22 cellular contexts compared by ENCODE assay signal in genomic region chr13:113618455-113618854, GRCh38. TPM values are rescaled to one million over a fixed set of nuclear protein-coding genes. Genes with fewer than 3 reads are reported as not detected.
DNase-seq lines count a peak whose midpoint lies in the region; ATAC-seq, FAIRE-seq and TF ChIP-seq lines count a peak whose summit lies in the region.
"Had no signal": no experiment of that assay in that cellular context is flagged by ENCODE, and none has a peak within 500 bp of the region (broad histone marks: within the 10 kb centered on the region; RNA-seq: fewer than 3 reads in every experiment).

No MANE protein-coding gene starts in this region.

- H3K27ac Mint-ChIP-seq in H9: peak overlapping the region; percentile 75 to 88 (median 84); a peak in 6 of 7 replicates
- peak overlapping the region; percentile 71; the same call in 1 of the 2 replicates for H3K27ac Mint-ChIP-seq in WTC11
- H3K27ac Mint-ChIP-seq in activated CD4-positive, alpha-beta T cell treated with anti-CD3 and anti-CD28 coated beads for 36 hours: no peak overlapping the region

- no peaks in the 10 kb centered on the region for H3K9me3 ChIP-seq in H9 (ENCODE audit: control insufficient read depth, low read depth, low read length)
- H3K9me3 ChIP-seq in kidney (ENCODE audit: control insufficient read depth in 1 of 2, low read length in 2 of 2): no peaks in the 10 kb centered on the region
- H3K9me3 ChIP-seq: HAP-1 had no signal

- H3K56ac ChIP-seq in H9 (ENCODE audit: insufficient read length, low read depth, low read length): no peak overlapping the region

- H2BK12ac ChIP-seq in H9 (ENCODE audit: insufficient read length, low read depth, low read length): no peak overlapping the region

- no peak overlapping the region for H3K4me2 ChIP-seq in H9 (ENCODE audit: insufficient read depth, insufficient read length, low read length)
- H3K4me2 ChIP-seq: KMS-11 had no signal

- CTCF ChIA-PET in WTC11 (lab: Charles Lee): interaction anchor here (0.6 kb wide), 1 partner anchor 564 kb away, joined by 3 read pairs; no protein-coding TSS in a partner anchor
- CTCF ChIA-PET in activated CD4-positive, alpha-beta T cell treated with anti-CD3 and anti-CD28 coated beads for 36 hours (lab: Charles Lee): no interaction called here

- ATAC-seq in WTC11: no peak
- ATAC-seq in activated CD4-positive, alpha-beta T cell treated with anti-CD3 and anti-CD28 coated beads for 36 hours: no peak
- ATAC-seq: SK-N-SH treated with all-trans-retinoic acid at 6 μM for 48 hours had no signal

- H3K14ac ChIP-seq in H9 (ENCODE audit: insufficient read depth, low read length): no peak overlapping the region

- H4K8ac ChIP-seq in H9 (replicated peaks; ENCODE audit: insufficient read length, low read depth, low read length): no peak overlapping the region

- no peak overlapping the region for H3T11ph ChIP-seq in H9 (ENCODE audit: low read length)

- intact Hi-C loops in kidney (cut with DNase I) (no loop called here), posterior vena cava (cut with DNase I) (no loop called here)
- intact Hi-C loops in activated CD4-positive, alpha-beta T cell treated with anti-CD3 and anti-CD28 coated beads for 36 hours (cut with DNase I, micrococcal nuclease): no loop called here

- peaks cover 0 to under 1% of the 10 kb centered on the region in 2 donors for H3K36me3 ChIP-seq in kidney (ENCODE audit: control insufficient read depth in 1 of 2, insufficient read depth in 2 of 2, low read length in 2 of 2)

- no peak overlapping the region for H3K23ac ChIP-seq in H9 (ENCODE audit: insufficient read length, low read depth, low read length)

- H3K79me1 ChIP-seq in H9 (ENCODE audit: insufficient read depth, low read depth, low read length, poor library complexity, severe bottlenecking): no peaks in the 10 kb centered on the region

- TF ChIP-seq CTCF in H9 (conservative IDR thresholded peaks at IDR 0.05): 0 out of 3 replicates have a peak, but pooled peaks have one; percentile 18
- TF ChIP-seq CTCF in WTC11 (IDR thresholded peaks at IDR 0.05): no peak
- no peak for TF ChIP-seq CTCF in kidney (IDR thresholded peaks at IDR 0.05; ENCODE audit: borderline replicate concordance, extremely low read depth, insufficient read depth)
- no peak for TF ChIP-seq CTCF in foreskin fibroblast (IDR thresholded peaks at IDR 0.05; ENCODE audit: low read depth, low read length)

- H3K27me3 ChIP-seq in H9 (ENCODE audit: insufficient read depth, low read length): no peaks in the 10 kb centered on the region

- WGBS in H9 (ENCODE audit: extremely low coverage, insufficient read length, low lambda C conversion rate): no CpG with 5 or more reads among the region's 7 CpGs

- no peak overlapping the region for H2BK5ac ChIP-seq in H9 (ENCODE audit: insufficient read length, low read length)

- H4K5ac ChIP-seq in H9 (ENCODE audit: insufficient read length, low read depth, low read length): no peak overlapping the region

- H2AFZ ChIP-seq in H9 (ENCODE audit: low read length): no peak overlapping the region

- H3K27ac ChIP-seq in H9 (ENCODE audit: insufficient read length, low read depth, low read length): no peak overlapping the region
- no peak overlapping the region for H3K27ac ChIP-seq in kidney (ENCODE audit: low read depth in 2 of 2, low read length in 2 of 2)
- H3K27ac ChIP-seq: C4-2B, KMS-11 had no signal

- POLR2A ChIA-PET in WTC11 (lab: Charles Lee): no interaction called here
- POLR2A ChIA-PET in activated CD4-positive, alpha-beta T cell treated with anti-CD3 and anti-CD28 coated beads for 36 hours (lab: Charles Lee): no interaction called here

- H3K27me3 Mint-ChIP-seq in H9 (ENCODE audit: low read depth) (peaks cover 1% of the 10 kb centered on the region; the same call in 1 of the 2 replicates), WTC11 (ENCODE audit: low read depth) (no peaks in the 10 kb centered on the region)
- H3K27me3 Mint-ChIP-seq in activated CD4-positive, alpha-beta T cell treated with anti-CD3 and anti-CD28 coated beads for 36 hours: no peaks in the 10 kb centered on the region

- H3K4ac ChIP-seq in H9 (ENCODE audit: low read depth, low read length): no peak overlapping the region

- H2BK20ac ChIP-seq in H9 (ENCODE audit: low read depth, low read length, poor library complexity, severe bottlenecking): no peak overlapping the region

- H4K20me1 ChIP-seq in H9 (ENCODE audit: control insufficient read depth, insufficient read depth, insufficient read length): no peaks in the 10 kb centered on the region

- DNase-seq in H9 (no peak), WTC11 (ENCODE audit: low spot score) (no peak), kidney (peak; percentile 55), posterior vena cava (ENCODE audit: low spot score) (peak; percentile 47), DMS79 treated with DMSO at 0.1 percent for 48 hours (lab: John Stamatoyannopoulos, UW) (no peak), foreskin fibroblast (no peak)
- DNase-seq in activated CD4-positive, alpha-beta T cell treated with anti-CD3 and anti-CD28 coated beads for 1 hour: no peak
- no peak for DNase-seq in activated CD4-positive, alpha-beta T cell treated with anti-CD3 and anti-CD28 coated beads for 36 hours
- DNase-seq: ACHN, DND-41, NCI-H187 treated with DMSO at 0.1 percent for 48 hours, NCI-H2171, NCI-H446, NCI-H526 treated with DMSO at 0.1 percent for 48 hours, OCI-M1, SHP77 treated with DMSO at 0.1 percent for 48 hours had no signal

- H3K79me2 ChIP-seq in H9 (ENCODE audit: insufficient read depth, low read length): peaks cover 6% of the 10 kb centered on the region; the same call in 1 of the 2 replicates

- FAIRE-seq in kidney (lab: Jason Lieb, UNC): no peak

- no peak overlapping the region for H3K18ac ChIP-seq in H9 (ENCODE audit: insufficient read length, low read depth, low read length)

- no peak overlapping the region for H2BK15ac ChIP-seq in H9 (ENCODE audit: low read depth, low read length)

- no peak overlapping the region for H2BK120ac ChIP-seq in H9 (ENCODE audit: low read depth, low read length, poor library complexity, severe bottlenecking)

- peaks cover 22 to 25% of the 10 kb centered on the region in 2 experiments for H3K4me1 Mint-ChIP-seq in H9
- peaks cover 15% of the 10 kb centered on the region for H3K4me1 Mint-ChIP-seq in WTC11
- H3K4me1 Mint-ChIP-seq in activated CD4-positive, alpha-beta T cell treated with anti-CD3 and anti-CD28 coated beads for 36 hours: no peaks in the 10 kb centered on the region

- no peak overlapping the region for H3K4me3 ChIP-seq in kidney (ENCODE audit: low read length in 2 of 2)
- no peak overlapping the region for H3K4me3 ChIP-seq in foreskin fibroblast (ENCODE audit: low read depth in 1 of 2, low read length in 2 of 2)
- H3K4me3 ChIP-seq: HAP-1 had no signal

- no peak overlapping the region for H2AK5ac ChIP-seq in H9 (ENCODE audit: insufficient read length, low read length)

- no peak overlapping the region for H3K4me3 Mint-ChIP-seq in H9
- no peak overlapping the region for H3K4me3 Mint-ChIP-seq in WTC11
- H3K4me3 Mint-ChIP-seq in activated CD4-positive, alpha-beta T cell treated with anti-CD3 and anti-CD28 coated beads for 36 hours: no peak overlapping the region

- H3K23me2 ChIP-seq in H9 (ENCODE audit: insufficient read length, low read depth, low read length, poor library complexity, severe bottlenecking): no peaks in the 10 kb centered on the region

- H3K9me3 Mint-ChIP-seq in H9: peaks cover 5 to 8% of the 10 kb centered on the region in 2 experiments; a peak in 4 of 5 replicates
- H3K9me3 Mint-ChIP-seq in WTC11: 0 out of 2 replicates have a peak, but pooled peaks cover 3% of the 10 kb centered on the region
- H3K9me3 Mint-ChIP-seq in activated CD4-positive, alpha-beta T cell treated with anti-CD3 and anti-CD28 coated beads for 36 hours (ENCODE audit: low read depth): no peaks in the 10 kb centered on the region

- peaks cover 4% of the 10 kb centered on the region; the same call in 1 of the 2 replicates for H3K4me1 ChIP-seq in H9 (ENCODE audit: insufficient read depth, low read length)
- H3K4me1 ChIP-seq in kidney (ENCODE audit: control insufficient read depth in 1 of 2, insufficient read depth in 1 of 2, low read depth in 1 of 2, low read length in 2 of 2): no peaks in the 10 kb centered on the region
- H3K4me1 ChIP-seq: HAP-1 had no signal

- H3K36me3 Mint-ChIP-seq in H9 (ENCODE audit: insufficient read depth in 1 of 3, low read depth in 3 of 3) (peaks cover 25 to 50% (median 34%) of the 10 kb centered on the region in 3 experiments), WTC11 (peaks cover 16% of the 10 kb centered on the region)
- peaks cover 3% of the 10 kb centered on the region for H3K36me3 Mint-ChIP-seq in activated CD4-positive, alpha-beta T cell treated with anti-CD3 and anti-CD28 coated beads for 36 hours (ENCODE audit: low read depth)

- H4K91ac ChIP-seq in H9 (ENCODE audit: insufficient read length, low read depth, low read length): no peak overlapping the region

- no peak overlapping the region for H3K9ac ChIP-seq in H9 (ENCODE audit: extremely low read depth, insufficient read length, low read length)
- H3K9ac ChIP-seq in kidney (ENCODE audit: low read length in 2 of 2): no peak overlapping the region
- H3K9ac ChIP-seq: KMS-11 had no signal

TF ChIP-seq in WTC11, 78 proteins besides CTCF, POLR2A, EP300 and RAD21 (continues in another document):
- TF ChIP-seq SP1 (CRISPR knock-in tag; conservative IDR thresholded peaks at IDR 0.05): no peak
- no peak for TF ChIP-seq ZNF263 (CRISPR knock-in tag; IDR thresholded peaks at IDR 0.05; ENCODE audit: low read depth)
- TF ChIP-seq NR3C1 (CRISPR knock-in tag; conservative IDR thresholded peaks at IDR 0.05; ENCODE audit: low read depth): no peak
- TF ChIP-seq ETV6 (CRISPR knock-in tag; IDR thresholded peaks at IDR 0.05): no peak

RNA-seq across cellular contexts. Expression of gene TFDP1, which starts 33.9 kb away (rescaled TPM):
- total RNA-seq in H9 (2021) (109 and 111 TPM in 2 replicates), WTC11 (2021) (52.6 to 61.2 TPM (median 54.1 TPM) in 3 replicates), kidney (46.9 TPM), posterior vena cava (10 to 100 TPM; 36.6 to 40.3 TPM)
- polyA plus RNA-seq in kidney (ENCODE audit: insufficient read depth, low read depth, low replicate concordance): 33.8 TPM
- total RNA-seq in activated CD4-positive, alpha-beta T cell treated with anti-CD3 and anti-CD28 coated beads for 36 hours: 100 to 1,000 TPM; 159 to 175 TPM

RNA-seq across cellular contexts. Expression of gene ATP4B, which starts 39.5 kb away (rescaled TPM):
- total RNA-seq in H9 (2021): not detected in 2 replicates
- not detected in 3 replicates for total RNA-seq in WTC11 (2021)
- total RNA-seq in kidney: 0.16 TPM
- polyA plus RNA-seq in kidney (ENCODE audit: insufficient read depth, low read depth, low replicate concordance): 0.45 TPM
- total RNA-seq in posterior vena cava: not detected
- total RNA-seq in activated CD4-positive, alpha-beta T cell treated with anti-CD3 and anti-CD28 coated beads for 36 hours: not detected
- total RNA-seq: G401, HT1080 had no signal

RNA-seq across cellular contexts. Expression of gene GRK1, which starts 48.6 kb away (rescaled TPM):
- total RNA-seq in H9 (2021): 0.31 and 0.83 TPM in 2 replicates
- 0.11 to 0.21 TPM (median 0.17 TPM) in 3 replicates for total RNA-seq in WTC11 (2021)
- total RNA-seq in kidney: not detected
- polyA plus RNA-seq in kidney (ENCODE audit: insufficient read depth, low read depth, low replicate concordance): not detected
- not detected for total RNA-seq in posterior vena cava
- under 1 TPM; 0.16 to 0.21 TPM for total RNA-seq in activated CD4-positive, alpha-beta T cell treated with anti-CD3 and anti-CD28 coated beads for 36 hours
- total RNA-seq: HT1080 had no signal

Comparison
In these comparisons a context has a peak if more than half of its experiments do, and no peak if none do; other contexts are left out.
1. DNase-seq: peak in kidney (single experiment) and posterior vena cava (single experiment); none in H9 (single experiment), WTC11 (single experiment), activated CD4-positive, alpha-beta T cell treated with anti-CD3 and anti-CD28 coated beads for 1 hour (single experiment), DMS79 treated with DMSO at 0.1 percent for 48 hours (single experiment), activated CD4-positive, alpha-beta T cell treated with anti-CD3 and anti-CD28 coated beads for 36 hours (single experiment) and foreskin fibroblast (0 of 2).